18 cellular contexts compared by ENCODE assay signal in the genomic region with DNA sequence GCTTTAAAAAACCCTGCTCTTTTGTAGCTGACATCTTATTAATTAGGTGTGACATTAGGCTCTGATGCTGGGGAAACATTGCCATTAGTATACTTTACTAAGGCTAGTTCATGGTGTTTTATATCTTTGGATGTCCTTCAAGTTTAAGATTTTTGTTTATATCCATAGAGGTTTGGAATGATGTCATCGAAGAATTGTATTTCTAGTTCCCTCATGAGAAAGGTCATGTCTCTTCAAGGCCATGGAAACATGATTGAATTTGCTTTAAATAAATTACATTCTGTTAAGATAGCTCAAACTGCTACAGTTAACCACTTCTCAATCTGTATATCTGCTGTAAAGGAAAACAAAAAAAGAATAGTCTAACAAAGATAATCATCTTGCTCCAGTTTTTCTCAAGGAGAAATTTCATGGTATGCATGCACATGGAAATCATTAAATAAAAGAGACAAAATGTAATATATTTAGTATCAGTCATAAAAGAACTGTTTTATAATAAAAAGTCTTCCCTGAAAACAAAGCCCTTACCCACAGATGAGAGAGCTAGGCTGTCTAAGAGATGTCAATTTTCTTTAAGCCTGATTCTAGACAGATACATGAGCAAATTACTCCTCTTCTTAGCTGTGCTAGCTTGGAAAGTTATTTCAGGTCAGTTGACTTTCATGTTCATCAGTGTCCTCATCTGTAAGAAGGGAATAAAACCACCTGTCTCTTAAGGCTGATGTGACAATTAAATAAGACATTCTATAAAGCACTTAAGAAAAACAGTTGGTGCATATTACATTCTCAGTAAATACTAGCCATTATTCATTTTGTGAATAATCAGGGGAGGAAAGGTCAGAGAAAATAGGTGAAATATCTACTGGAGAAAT. TPM values are rescaled to one million over a fixed set of nuclear protein-coding genes. Genes with fewer than 3 reads are reported as not detected.
A peak's percentile ranks its signal among the peaks of the same experiment; 100 is the strongest.
DNase-seq lines count a peak whose midpoint lies in the region; ATAC-seq, FAIRE-seq and TF ChIP-seq lines count a peak whose summit lies in the region.
"Had no signal": no experiment of that assay in that cellular context is flagged by ENCODE, and none has a peak within 500 bp of the region (broad histone marks: within the 10 kb centered on the region; RNA-seq: fewer than 3 reads in every experiment).

No MANE protein-coding gene starts in this region.

- in situ Hi-C loops in IMR-90 (cut with MboI; ENCODE audit: low sequenced_read_pairs) (no loop called here), K562 (cut with MboI) (no loop called here)

- H2AFZ ChIP-seq in IMR-90 (replicated peaks; ENCODE audit: low read length, poor library complexity), result no peak overlapping the region
- no peak overlapping the region for H2AFZ ChIP-seq in K562 (ENCODE audit: low read depth, low read length)
- no peak overlapping the region for H2AFZ ChIP-seq in parathyroid adenoma

- no peaks in the 10 kb centered on the region for H3K4me1 Mint-ChIP-seq in nephron progenitor cell
- H3K4me1 Mint-ChIP-seq: H9 had no signal

- no peaks in the 10 kb centered on the region for H3K36me3 Mint-ChIP-seq in nephron progenitor cell (ENCODE audit: low read depth)

- H3K23ac ChIP-seq in IMR-90 (ENCODE audit: low read depth, low read length), result no peak overlapping the region

- H4K20me1 ChIP-seq in IMR-90 (ENCODE audit: insufficient read depth, low read length) (no peaks in the 10 kb centered on the region), K562 (replicated peaks; ENCODE audit: control insufficient read depth, insufficient read depth, low read length) (no peaks in the 10 kb centered on the region)

- no peak overlapping the region for H2BK15ac ChIP-seq in IMR-90 (ENCODE audit: low read depth, low read length)

- FAIRE-seq in K562 (lab: Jason Lieb, UNC) (no peak), GM19239 (lab: Jason Lieb, UNC) (no peak)

- H2AK5ac ChIP-seq in IMR-90 (ENCODE audit: low read depth, low read length), result no peak overlapping the region

- ATAC-seq in IMR-90 (ENCODE audit: low read depth), result peak; percentile 40
- ATAC-seq in K562, result no peak
- ATAC-seq: PC-3 had no signal

- TF ChIP-seq CTCF in IMR-90 (conservative IDR thresholded peaks at IDR 0.05; ENCODE audit: low read depth, low read length) (no peak), K562 (IDR thresholded peaks at IDR 0.05 in 2 of 3, conservative IDR thresholded peaks at IDR 0.05 in 1 of 3; ENCODE audit: insufficient read depth in 2 of 3, low read depth in 1 of 3, low read length in 3 of 3) (no peak), parathyroid adenoma (IDR thresholded peaks at IDR 0.05) (no peak), nephron progenitor cell (IDR thresholded peaks at IDR 0.05) (no peak)

- no peak overlapping the region for H3K4me3 Mint-ChIP-seq in nephron progenitor cell
- H3K4me3 Mint-ChIP-seq: H9 had no signal

- H3K4me3 ChIP-seq in IMR-90 (ENCODE audit: insufficient read depth, low read depth, low read length) (no peak overlapping the region), K562 (no peak overlapping the region), parathyroid adenoma (ENCODE audit: low read depth, low read length) (no peak overlapping the region)

- H3K27ac Mint-ChIP-seq in nephron progenitor cell, result no peak overlapping the region
- H3K27ac Mint-ChIP-seq: H9 had no signal

- no peaks in the 10 kb centered on the region for H3K79me2 ChIP-seq in K562 (ENCODE audit: control insufficient read depth, insufficient read depth, low read length)
- no peaks in the 10 kb centered on the region for H3K79me2 ChIP-seq in parathyroid adenoma

- H3K79me1 ChIP-seq in IMR-90 (ENCODE audit: low read depth in 1 of 2, low read length in 2 of 2), result no peaks in the 10 kb centered on the region

- dilution Hi-C loops in IMR-90 (cut with HindIII; ENCODE audit: low sequenced_read_pairs, unreplicated experiment), result no loop called here

- POLR2A ChIA-PET in IMR-90 (lab: Charles Lee; ENCODE audit: unreplicated experiment) (no interaction called here), K562 (lab: Yijun Ruan, JAX) (no interaction called here)

- peak overlapping the region; percentile 72; the same call in 1 of the 2 replicates for H3K18ac ChIP-seq in IMR-90 (ENCODE audit: low read depth, low read length)

- CTCF ChIA-PET in IMR-90 (lab: Yijun Ruan, JAX), result no interaction called here
- CTCF ChIA-PET in K562 (lab: Yijun Ruan, JAX; ENCODE audit: low intra/inter-chr PET ratio), result no interaction called here

- H3K4me2 ChIP-seq in IMR-90 (ENCODE audit: low read depth, low read length) (no peak overlapping the region), K562 (ENCODE audit: insufficient read depth, low read length) (no peak overlapping the region), parathyroid adenoma (ENCODE audit: low read length) (peak overlapping the region; percentile 14)

- H3K9me1 ChIP-seq in IMR-90 (ENCODE audit: insufficient read depth, low read length), result no peaks in the 10 kb centered on the region; the same call in 1 of the 2 replicates
- H3K9me1 ChIP-seq in K562 (ENCODE audit: control insufficient read depth, insufficient read depth, low read length), result no peaks in the 10 kb centered on the region

- no peaks in the 10 kb centered on the region for H3K27me3 ChIP-seq in IMR-90 (ENCODE audit: control insufficient read depth, insufficient read depth, low read length)
- no peaks in the 10 kb centered on the region; a peak in 1 of 5 replicates for H3K27me3 ChIP-seq in K562 (ENCODE audit: control insufficient read depth in 2 of 2, insufficient read depth in 2 of 2, low read length in 2 of 2)
- H3K27me3 ChIP-seq in parathyroid adenoma (ENCODE audit: control insufficient read depth, insufficient read depth, low read length), result no peaks in the 10 kb centered on the region

- H2BK5ac ChIP-seq in IMR-90 (ENCODE audit: low read depth, low read length, poor library complexity, severe bottlenecking), result no peak overlapping the region

- no peak overlapping the region for H2BK120ac ChIP-seq in IMR-90 (ENCODE audit: low read depth, low read length)

- H3K9ac ChIP-seq in IMR-90 (ENCODE audit: low read depth, low read length) (no peak overlapping the region), K562 (ENCODE audit: insufficient read depth in 1 of 2, low read depth in 2 of 2, low read length in 2 of 2) (no peak overlapping the region), parathyroid adenoma (no peak overlapping the region)

- no peak for TF ChIP-seq EP300 in K562 (IDR thresholded peaks at IDR 0.05; ENCODE audit: low read length)

- H3K14ac ChIP-seq in IMR-90 (replicated peaks; ENCODE audit: low read depth, low read length), result no peak overlapping the region

- H4K91ac ChIP-seq in IMR-90 (ENCODE audit: insufficient read depth, low read depth, low read length), result no peak overlapping the region

- intact Hi-C loops in IMR-90 (cut with micrococcal nuclease), result no loop called here
- intact Hi-C loops in K562 (cut with micrococcal nuclease), result no loop called here

- no peak overlapping the region; the same call in 1 of the 2 replicates for H4K5ac ChIP-seq in IMR-90 (ENCODE audit: low read depth, low read length)

- H3K4me1 ChIP-seq in IMR-90 (ENCODE audit: control insufficient read depth, insufficient read depth, low read length) (peaks cover 3% of the 10 kb centered on the region; the same call in 1 of the 2 replicates), K562 (replicated peaks in 1 of 2; ENCODE audit: control insufficient read depth in 2 of 2, insufficient read depth in 2 of 2, low read length in 2 of 2) (no peaks in the 10 kb centered on the region), parathyroid adenoma (peaks cover 5% of the 10 kb centered on the region)

- TF ChIP-seq RAD21 in IMR-90 (IDR thresholded peaks at IDR 0.05; ENCODE audit: low read length) (no peak), K562 (CRISPR knock-in tag; conservative IDR thresholded peaks at IDR 0.05 in 1 of 2, IDR thresholded peaks at IDR 0.05 in 1 of 2) (no peak)

- no peak overlapping the region for H3K4ac ChIP-seq in IMR-90 (ENCODE audit: low read depth, low read length)

- DNase-seq in IMR-90, result peak; percentile 78
- DNase-seq in K562 (ENCODE audit: extremely low read depth in 1 of 4, low spot score in 3 of 4), result no peak
- DNase-seq in fibroblast of peridontal ligament (ENCODE audit: extremely low read depth), result peak; percentile 91
- DNase-seq in GM19239 (ENCODE audit: insufficient read length, low spot score), result no peak
- no peak for DNase-seq in nephron progenitor cell
- no peak for DNase-seq in NCI-H146 treated with DMSO at 0.1 percent for 48 hours (lab: John Stamatoyannopoulos, UW; ENCODE audit: unreplicated experiment)
- DNase-seq: DMS79 treated with DMSO at 0.1 percent for 48 hours, H9, KBM-7, NCI-H187, NCI-H2107, NCI-H510A treated with DMSO at 0.1 percent for 48 hours, NCI-H82, PC-3, RPMI8226, SHP77 treated with DMSO at 0.1 percent for 48 hours had no signal

- no CpG with 5 or more reads among the region's 1 CpG for WGBS in IMR-90 (ENCODE audit: extremely low coverage in 2 of 2, insufficient read length in 1 of 2), 2 experiments
- WGBS in K562 (ENCODE audit: insufficient coverage, low coverage, missing lambda C conversion rate), result 0% methylated on average over 1 of the region's 1 CpG

- peaks cover 9% of the 10 kb centered on the region for H3K9me3 Mint-ChIP-seq in nephron progenitor cell

- H3K9me3 ChIP-seq in IMR-90 (ENCODE audit: control insufficient read depth, insufficient read depth, low read length), result no peaks in the 10 kb centered on the region
- no peaks in the 10 kb centered on the region for H3K9me3 ChIP-seq in K562 (replicated peaks; ENCODE audit: control insufficient read depth, insufficient read depth, low read depth, low read length)
- H3K9me3 ChIP-seq in parathyroid adenoma (ENCODE audit: control insufficient read depth, low read length), result no peaks in the 10 kb centered on the region

- no peaks in the 10 kb centered on the region for H3K27me3 Mint-ChIP-seq in nephron progenitor cell (ENCODE audit: low read depth, poor library complexity)

- no peak overlapping the region for H2AK9ac ChIP-seq in IMR-90 (replicated peaks; ENCODE audit: low read depth, low read length, poor library complexity)

- H3K36me3 ChIP-seq in IMR-90 (ENCODE audit: control insufficient read depth, insufficient read depth, low read length) (no peaks in the 10 kb centered on the region), K562 (ENCODE audit: control insufficient read depth, insufficient read depth, low read length) (no peaks in the 10 kb centered on the region), parathyroid adenoma (ENCODE audit: control insufficient read depth, insufficient read depth, low read length) (no peaks in the 10 kb centered on the region)

- BruUV-seq in IMR-90 (replicated peaks; lab: Mats Ljungman, UMichigan) (no TSS peak), K562 (replicated peaks; lab: Mats Ljungman, UMichigan) (no TSS peak)

- H4K8ac ChIP-seq in IMR-90 (ENCODE audit: low read depth in 2 of 2, low read length in 2 of 2), result no peak overlapping the region

- H3K27ac ChIP-seq in IMR-90 (ENCODE audit: insufficient read depth, low read length) (peak overlapping the region; percentile 52; the same call in 1 of the 2 replicates), K562 (ENCODE audit: extremely low read depth, low read depth, low read length) (no peak overlapping the region), parathyroid adenoma (no peak overlapping the region)
- H3K27ac ChIP-seq: C4-2B had no signal

- no peak overlapping the region for H3K56ac ChIP-seq in IMR-90 (ENCODE audit: extremely low read depth, insufficient read depth, low read length)

- no peak overlapping the region for H2BK20ac ChIP-seq in IMR-90 (ENCODE audit: low read depth, low read length)

- no peak for TF ChIP-seq POLR2A in IMR-90 (IDR thresholded peaks at IDR 0.05; ENCODE audit: low read depth, low read length)
- no peak for TF ChIP-seq POLR2A in K562 (conservative IDR thresholded peaks at IDR 0.05)

RNA-seq across cellular contexts. Expression of a gene that starts 25.1 kb away (rescaled TPM):
- total RNA-seq in IMR-90 (2012; rRNA removed) (30.3 and 63.0 TPM in 2 replicates), K562 (2014; rRNA removed) (28.8 and 30.7 TPM in 2 replicates), K562 (2014; rRNA removed; fragmentation: Illumina TruSeq; extraction: Trizol) (53.3 and 67.6 TPM in 2 replicates), K562 (2015; rRNA removed; fragmentation: Illumina TruSeq; extraction: Trizol) (31.6 and 39.5 TPM in 2 replicates), K562 (2021) (34.1 and 41.6 TPM in 2 replicates)
- polyA plus RNA-seq in IMR-90 (2012; rRNA removed) (15.9 and 21.5 TPM in 2 replicates), K562 (2011; rRNA removed) (79.0 and 88.0 TPM in 2 replicates), K562 (2014; fragmentation: Illumina TruSeq; extraction: Trizol) (34.0 and 36.1 TPM in 2 replicates), K562 (2014; fragmentation: Nextera tagmentation; extraction: Ambion mirVana) (10 to 100 TPM; 28.4 to 33.3 TPM), K562 (2014; rRNA removed) (33.7 and 35.9 TPM in 2 replicates)
- 4.1 and 10.6 TPM in 2 replicates for polyA plus RNA-seq in IMR-90 (2012; cell fraction: cytosol; rRNA removed)
- 4.4 and 26.9 TPM in 2 replicates for polyA plus RNA-seq in IMR-90 (2012; cell fraction: nucleus; rRNA removed; ENCODE audit: low replicate concordance)
- total RNA-seq in K562 (2011; cell fraction: chromatin; rRNA removed; ENCODE audit: low replicate concordance), result 59.7 and 137 TPM in 2 replicates
- total RNA-seq in K562 (2011; cell fraction: nucleolus; rRNA removed), result 35.4 and 44.6 TPM in 2 replicates
- total RNA-seq in K562 (2011; cell fraction: nucleoplasm; rRNA removed), result 95.2 and 164 TPM in 2 replicates
- polyA plus RNA-seq in K562 (2011; cell fraction: cytosol; rRNA removed), result 17.0 and 52.8 TPM in 2 replicates
- polyA plus RNA-seq in K562 (2011; cell fraction: nucleus; rRNA removed), result 102 and 118 TPM in 2 replicates
- polyA plus RNA-seq in K562 (2012), result 30.2 and 41.5 TPM in 2 replicates
- 88.2 and 104 TPM in 2 replicates for polyA minus RNA-seq in K562 (2011; rRNA and poly(A)+ RNA removed)
- polyA minus RNA-seq in K562 (2011; cell fraction: cytosol; rRNA and poly(A)+ RNA removed), result 33.3 and 43.1 TPM in 2 replicates
- 48.9 and 89.9 TPM in 2 replicates for polyA minus RNA-seq in K562 (2011; cell fraction: nucleus; rRNA and poly(A)+ RNA removed)

Comparison
In these comparisons a context has a peak if more than half of its experiments do, and no peak if none do; other contexts are left out.
1. DNase-seq: peak in IMR-90 (single experiment) and fibroblast of peridontal ligament (single experiment); none in K562 (0 of 4), GM19239 (single experiment), nephron progenitor cell (single experiment) and NCI-H146 treated with DMSO at 0.1 percent for 48 hours (single experiment).